In genomic region chr17:50147841-50148225, GRCh38 we compare ENCODE assay signal across 8 cellular contexts. TPM values are rescaled to one million over a fixed set of nuclear protein-coding genes. Genes with fewer than 3 reads are reported as not detected.
DNase-seq lines count a peak whose midpoint lies in the region; ATAC-seq, FAIRE-seq and TF ChIP-seq lines count a peak whose summit lies in the region.

No MANE protein-coding gene starts in this region.

- peaks cover 52 to 76% (median 65%) of the 10 kb centered on the region in 11 experiments for H4K20me1 ChIP-seq in BLaER1 treated with 17β-estradiol and CSF1 and Interleukin-3, amounts not matched to agents 10 nM and 100 nM
- no peaks in the 10 kb centered on the region for H4K20me1 ChIP-seq in MM.1S (ENCODE audit: insufficient read depth, low read length)

- H3K36me3 Mint-ChIP-seq in natural killer cell: no peaks in the 10 kb centered on the region

- H3K27me3 ChIP-seq in BLaER1 treated with 17β-estradiol and CSF1 and Interleukin-3, amounts not matched to agents 10 nM and 100 nM: no peaks in the 10 kb centered on the region
- H3K27me3 ChIP-seq in MM.1S (replicated peaks; ENCODE audit: insufficient read depth, low read length): no peaks in the 10 kb centered on the region
- no peaks in the 10 kb centered on the region for H3K27me3 ChIP-seq in effector memory CD4-positive, alpha-beta T cell (replicated peaks; ENCODE audit: control insufficient read depth, insufficient read depth, low read length, poor library complexity, severe bottlenecking)

- H3F3A ChIP-seq in MM.1S (ENCODE audit: insufficient read depth, low read length): peaks cover 12% of the 10 kb centered on the region

- no peak for DNase-seq in MM.1S
- DNase-seq in effector memory CD4-positive, alpha-beta T cell: no peak
- DNase-seq in natural killer cell: no peak
- DNase-seq in RKO (ENCODE audit: low spot score): no peak
- DNase-seq in HPDE6-E6E7 (ENCODE audit: extremely low spot score): no peak
- DNase-seq in urothelium cell line (ENCODE audit: low spot score): no peak
- DNase-seq in activated CD4-positive, alpha-beta T cell treated with anti-CD3 and anti-CD28 coated beads, Interleukin-2, amount 50 U/mL, for 1 hour: no peak

- H3K27me3 Mint-ChIP-seq in natural killer cell (ENCODE audit: low read depth in 2 of 2): no peaks in the 10 kb centered on the region

- no peak for FAIRE-seq in urothelium cell line (lab: Jason Lieb, UNC)

- ATAC-seq in natural killer cell: no peak

- H3K4me3 Mint-ChIP-seq in natural killer cell: peak overlapping the region; percentile 97

- H3K4me3 ChIP-seq in BLaER1 treated with 17β-estradiol and CSF1 and Interleukin-3, amounts not matched to agents 10 nM and 100 nM: peak overlapping the region; percentile 93 to 100 (median 99)
- peak overlapping the region; percentile 78 for H3K4me3 ChIP-seq in MM.1S (ENCODE audit: low read length)
- H3K4me3 ChIP-seq in effector memory CD4-positive, alpha-beta T cell (ENCODE audit: insufficient read depth, low read depth, low read length, poor library complexity, severe bottlenecking): peak overlapping the region; percentile 86

- peaks cover 49 to 66% (median 55%) of the 10 kb centered on the region in 10 experiments for H3K4me1 ChIP-seq in BLaER1 treated with 17β-estradiol and CSF1 and Interleukin-3, amounts not matched to agents 10 nM and 100 nM
- H3K4me1 ChIP-seq in MM.1S (ENCODE audit: low read length): peaks cover 13% of the 10 kb centered on the region
- peaks cover 68% of the 10 kb centered on the region for H3K4me1 ChIP-seq in effector memory CD4-positive, alpha-beta T cell (ENCODE audit: control insufficient read depth, insufficient read depth, low read length, poor library complexity, severe bottlenecking)

- no peak overlapping the region for H2AFZ ChIP-seq in MM.1S (ENCODE audit: low read length)

- peak overlapping the region; percentile 91 to 98 for H3K27ac Mint-ChIP-seq in natural killer cell

- peak overlapping the region; percentile 94 to 99 (median 98) for H3K9ac ChIP-seq in BLaER1 treated with 17β-estradiol and CSF1 and Interleukin-3, amounts not matched to agents 10 nM and 100 nM
- H3K9ac ChIP-seq in MM.1S (ENCODE audit: low read length): peak overlapping the region; percentile 41; the same call in 1 of the 2 replicates

- intact Hi-C loops in natural killer cell (cut with micrococcal nuclease): no loop called here

- H3K79me2 ChIP-seq in MM.1S (ENCODE audit: low read length): peaks cover 76% of the 10 kb centered on the region

- H3K9me3 ChIP-seq in BLaER1 treated with 17β-estradiol and CSF1 and Interleukin-3, amounts not matched to agents 10 nM and 100 nM (replicated peaks in 1 of 11): no peaks in the 10 kb centered on the region
- H3K9me3 ChIP-seq in MM.1S (replicated peaks; ENCODE audit: insufficient read depth, low read length): no peaks in the 10 kb centered on the region
- H3K9me3 ChIP-seq in effector memory CD4-positive, alpha-beta T cell (ENCODE audit: control insufficient read depth, low read length): no peaks in the 10 kb centered on the region

- peaks cover 60 to 73% of the 10 kb centered on the region in 2 donors for H3K4me1 Mint-ChIP-seq in natural killer cell

- TF ChIP-seq CTCF in MM.1S (IDR thresholded peaks at IDR 0.05; ENCODE audit: low read length) (no peak), natural killer cell (IDR thresholded peaks at IDR 0.05) (no peak)

- peak overlapping the region; percentile 51 to 97 (median 95) for H3K27ac ChIP-seq in BLaER1 treated with 17β-estradiol and CSF1 and Interleukin-3, amounts not matched to agents 10 nM and 100 nM
- no peak overlapping the region; the same call in 1 of the 2 replicates for H3K27ac ChIP-seq in MM.1S (ENCODE audit: low read length)
- H3K27ac ChIP-seq in effector memory CD4-positive, alpha-beta T cell (ENCODE audit: insufficient read depth, low read length, poor library complexity, severe bottlenecking): peak overlapping the region; percentile 86

- H3K4me2 ChIP-seq in BLaER1 treated with 17β-estradiol and CSF1 and Interleukin-3, amounts not matched to agents 10 nM and 100 nM: peak overlapping the region; percentile 94 to 100 (median 99)
- peak overlapping the region; percentile 92 for H3K4me2 ChIP-seq in MM.1S (ENCODE audit: low read depth, low read length)

- H3K9me3 Mint-ChIP-seq in natural killer cell: no peaks in the 10 kb centered on the region

- no peaks in the 10 kb centered on the region for H3K9me2 ChIP-seq in MM.1S (replicated peaks; ENCODE audit: insufficient read depth, low read length)

- H3K36me3 ChIP-seq in BLaER1 treated with 17β-estradiol and CSF1 and Interleukin-3, amounts not matched to agents 10 nM and 100 nM: peaks cover 26 to 62% (median 54%) of the 10 kb centered on the region in 11 experiments
- H3K36me3 ChIP-seq in MM.1S (replicated peaks; ENCODE audit: insufficient read depth, low read length): no peaks in the 10 kb centered on the region
- peaks cover 26% of the 10 kb centered on the region for H3K36me3 ChIP-seq in effector memory CD4-positive, alpha-beta T cell (ENCODE audit: control insufficient read depth, insufficient read depth, low read length)

RNA-seq across cellular contexts. Expression of gene PPP1R9B, which starts 2.6 kb away (rescaled TPM):
- 100 to 1,000 TPM; 124 to 162 (median 135) TPM for total RNA-seq in natural killer cell

RNA-seq across cellular contexts. Expression of gene SAMD14, which starts 17.9 kb away (rescaled TPM):
- 1 to 10 TPM; 1.1 to 2.1 (median 1.5) TPM for total RNA-seq in natural killer cell

RNA-seq across cellular contexts. Expression of gene SGCA, which starts 18.0 kb away (rescaled TPM):
- not detected for total RNA-seq in natural killer cell

RNA-seq across cellular contexts. Expression of gene PDK2, which starts 52.7 kb away (rescaled TPM):
- 10 to 100 TPM; 23.2 to 32.9 (median 23.6) TPM for total RNA-seq in natural killer cell

RNA-seq across cellular contexts. Expression of gene COL1A1, which starts 53.6 kb away (rescaled TPM):
- 1 to 10 TPM; 2.3 to 7.5 (median 2.6) TPM for total RNA-seq in natural killer cell
